ENCODE assay signal across 19 cellular contexts in the genomic region with DNA sequence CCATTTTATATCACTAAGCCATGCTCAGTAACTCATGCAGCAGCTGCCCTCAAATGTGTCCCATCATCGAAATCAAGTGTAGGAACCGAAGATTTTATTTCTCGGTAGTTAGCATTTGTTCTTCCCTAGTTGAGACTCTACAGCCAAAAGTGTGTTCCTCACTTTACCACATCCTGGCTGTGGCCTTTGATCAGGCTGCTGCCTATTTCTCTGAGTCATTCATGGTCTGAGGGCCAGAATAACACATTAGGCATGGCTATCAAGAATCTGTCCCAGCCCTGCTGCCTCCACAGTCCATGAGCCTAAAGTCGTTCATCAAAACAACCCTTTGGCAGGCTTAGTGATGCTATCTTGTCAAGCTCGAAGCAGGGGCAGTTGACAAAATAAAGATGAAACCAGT.
"Had no signal": no experiment of that assay in that cellular context is flagged by ENCODE, and none has a peak within 500 bp of the region (broad histone marks: within the 10 kb centered on the region; RNA-seq: fewer than 3 reads in every experiment).

No MANE protein-coding gene starts in this region.

- H3K27ac Mint-ChIP-seq: activated CD4-positive, alpha-beta T cell treated with anti-CD3 and anti-CD28 coated beads, Interleukin-2, amount 10 ng/mL, durations not matched to agents 7 days and 5 days; activated naive CD4-positive, alpha-beta T cell treated with anti-CD3 and anti-CD28 coated beads for 36 hours; activated T-helper 17 cell treated with anti-CD3 and anti-CD28 coated beads, Interleukin-2, amount 50 U/mL, for 72 hours; dendritic cell treated with granulocyte-macrophage colony-stimulating factor and Interleukin-4, amounts not matched to agents 40 ng/mL and 50 ng/mL, for 4 days; effector memory CD8-positive, alpha-beta T cell; neural progenitor cell; stimulated activated naive B cell treated with anti-CD40 and anti-IgM and Interleukin-4, amounts not matched to agents 10 μg/mL and 1 μg/mL and 100 μg/mL, for 72 hours; T-helper 17 cell; type B pancreatic cell; WTC11 had no signal

- H3K4me3 Mint-ChIP-seq: activated CD4-positive, alpha-beta T cell treated with anti-CD3 and anti-CD28 coated beads, Interleukin-2, amount 10 ng/mL, durations not matched to agents 7 days and 5 days; activated naive CD4-positive, alpha-beta T cell treated with anti-CD3 and anti-CD28 coated beads for 36 hours; activated T-helper 17 cell treated with anti-CD3 and anti-CD28 coated beads, Interleukin-2, amount 50 U/mL, for 72 hours; dendritic cell treated with granulocyte-macrophage colony-stimulating factor and Interleukin-4, amounts not matched to agents 40 ng/mL and 50 ng/mL, for 4 days; effector memory CD8-positive, alpha-beta T cell; neural progenitor cell; stimulated activated naive B cell treated with anti-CD40 and anti-IgM and Interleukin-4, amounts not matched to agents 10 μg/mL and 1 μg/mL and 100 μg/mL, for 72 hours; T-helper 17 cell; type B pancreatic cell; WTC11 had no signal

- H3K27ac ChIP-seq: brain microvascular endothelial cell, epithelial cell of prostate, neural progenitor cell, parathyroid adenoma, right atrium auricular region had no signal

- H3K36me3 Mint-ChIP-seq: neural progenitor cell; stimulated activated naive B cell treated with anti-CD40 and anti-IgM and Interleukin-4, amounts not matched to agents 10 μg/mL and 1 μg/mL and 100 μg/mL, for 72 hours; type B pancreatic cell; WTC11 had no signal

- H3K4me1 Mint-ChIP-seq: activated T-helper 17 cell treated with anti-CD3 and anti-CD28 coated beads, Interleukin-2, amount 50 U/mL, for 72 hours; stimulated activated naive B cell treated with anti-CD40 and anti-IgM and Interleukin-4, amounts not matched to agents 10 μg/mL and 1 μg/mL and 100 μg/mL, for 72 hours; T-helper 17 cell had no signal

- H3K9me3 ChIP-seq: right atrium auricular region had no signal

- H3K9ac ChIP-seq: neural progenitor cell, parathyroid adenoma had no signal

- H3K36me3 ChIP-seq: brain microvascular endothelial cell, neural progenitor cell, right atrium auricular region, spleen had no signal

- H3K9me3 Mint-ChIP-seq: neural progenitor cell had no signal

- ATAC-seq: activated T-helper 17 cell treated with anti-CD3 and anti-CD28 coated beads, Interleukin-2, amount 50 U/mL, for 72 hours; effector memory CD8-positive, alpha-beta T cell; stimulated activated naive B cell treated with anti-CD40 and anti-IgM and Interleukin-4, amounts not matched to agents 10 μg/mL and 1 μg/mL and 100 μg/mL, for 72 hours; T-helper 17 cell; WTC11 had no signal

- H3K27me3 ChIP-seq: brain microvascular endothelial cell, hepatocyte, neural progenitor cell, right atrium auricular region, spleen had no signal

- H3K4me3 ChIP-seq: hepatocyte, neural progenitor cell, right atrium auricular region, spleen had no signal

- H3K27me3 Mint-ChIP-seq: activated CD4-positive, alpha-beta T cell treated with anti-CD3 and anti-CD28 coated beads, Interleukin-2, amount 10 ng/mL, durations not matched to agents 7 days and 5 days; activated T-helper 17 cell treated with anti-CD3 and anti-CD28 coated beads, Interleukin-2, amount 50 U/mL, for 72 hours; dendritic cell treated with granulocyte-macrophage colony-stimulating factor and Interleukin-4, amounts not matched to agents 40 ng/mL and 50 ng/mL, for 4 days; effector memory CD8-positive, alpha-beta T cell; stimulated activated naive B cell treated with anti-CD40 and anti-IgM and Interleukin-4, amounts not matched to agents 10 μg/mL and 1 μg/mL and 100 μg/mL, for 72 hours; T-helper 17 cell; type B pancreatic cell had no signal

- H2AFZ ChIP-seq: hepatocyte, neural progenitor cell, parathyroid adenoma had no signal

- H3K4me1 ChIP-seq: neural progenitor cell, parathyroid adenoma, right atrium auricular region, spleen had no signal

- H3K4me2 ChIP-seq: hepatocyte, neural progenitor cell had no signal

- DNase-seq: activated CD4-positive, alpha-beta T cell treated with anti-CD3 and anti-CD28 coated beads, Interleukin-2, amount 10 ng/mL, durations not matched to agents 7 days and 5 days; activated CD8-positive, alpha-beta memory T cell treated with anti-CD3 and anti-CD28 coated beads for 24 hours; activated naive CD4-positive, alpha-beta T cell treated with anti-CD3 and anti-CD28 coated beads for 36 hours; brain microvascular endothelial cell; effector memory CD8-positive, alpha-beta T cell; spleen; stimulated activated CD4-positive, alpha-beta T cell treated with anti-CD3 and anti-CD28 coated beads, Interleukin-1b, Interleukin-23, amount 100 ng/mL, for 48 hours; stimulated activated naive B cell treated with anti-CD40 and anti-IgM and Interleukin-4, amounts not matched to agents 10 μg/mL and 1 μg/mL and 100 μg/mL, for 72 hours; substantia nigra; T-helper 17 cell had no signal
